Comparison of ENCODE assay signal across 13 cellular contexts in the genomic region with DNA sequence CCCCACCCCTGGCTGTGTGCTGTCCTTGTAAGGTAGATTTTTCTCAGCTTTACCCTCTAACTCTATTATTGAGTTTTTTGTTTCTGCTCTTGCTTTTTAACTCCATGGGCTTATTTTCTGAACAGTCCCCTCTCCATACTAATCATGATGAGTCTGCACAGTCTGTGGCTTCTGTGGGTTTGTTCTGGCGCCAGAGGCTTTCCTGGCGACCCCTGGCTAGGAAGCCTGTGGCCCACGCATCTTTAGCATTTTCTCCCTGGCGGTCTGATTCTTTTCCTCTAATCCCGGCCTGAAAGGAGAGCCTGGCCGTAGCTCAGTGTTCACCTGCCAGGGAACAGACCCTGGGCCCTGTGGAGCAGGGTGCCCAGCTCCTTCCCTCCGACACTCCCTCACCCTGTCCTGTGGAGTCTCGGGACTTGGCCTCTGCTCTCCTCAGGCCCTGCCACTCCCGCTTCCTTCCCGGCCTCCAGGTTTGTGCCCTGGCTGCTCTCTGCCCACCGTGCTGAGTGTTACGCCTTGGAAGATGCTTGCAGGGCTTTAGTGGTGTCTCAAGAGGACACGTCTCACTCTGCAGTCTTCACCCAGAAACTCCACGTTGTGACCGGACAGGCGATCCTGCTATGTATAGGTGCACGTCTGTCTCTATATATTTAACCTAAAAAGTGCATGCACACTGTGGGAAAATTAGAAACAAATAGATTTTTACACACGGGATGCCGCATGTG. TPM values are rescaled to one million over a fixed set of nuclear protein-coding genes. Genes with fewer than 3 reads are reported as not detected.
DNase-seq lines count a peak whose midpoint lies in the region; ATAC-seq and TF ChIP-seq lines count a peak whose summit lies in the region.
"Had no signal": no experiment of that assay in that cellular context is flagged by ENCODE, and none has a peak within 500 bp of the region (broad histone marks: within the 10 kb centered on the region; RNA-seq: fewer than 3 reads in every experiment).

No MANE protein-coding gene starts in this region.

- H3F3A ChIP-seq in Loucy (ENCODE audit: low read depth): no peaks in the 10 kb centered on the region; the same call in 1 of the 2 replicates

- peak overlapping the region; percentile 31; the same call in 1 of the 2 replicates for H3K27ac ChIP-seq in BLaER1
- peak overlapping the region; percentile 68 for H3K27ac ChIP-seq in osteoblast (ENCODE audit: low read depth, low read length)
- no peak overlapping the region for H3K27ac ChIP-seq in Karpas-422 (ENCODE audit: low read length)
- H3K27ac ChIP-seq: epithelial cell of prostate had no signal

- intact Hi-C loops in CD14-positive monocyte (cut with micrococcal nuclease): no loop called here

- TF ChIP-seq CTCF in Loucy (conservative IDR thresholded peaks at IDR 0.05; ENCODE audit: low read length) (no peak), choroid plexus epithelial cell (conservative IDR thresholded peaks at IDR 0.05; ENCODE audit: low read depth, low read length) (peak; percentile 4), osteoblast (IDR thresholded peaks at IDR 0.05; ENCODE audit: extremely low read depth, low read depth, low read length) (no peak), CD14-positive monocyte (IDR thresholded peaks at IDR 0.05) (no peak)

- H3K79me2 ChIP-seq in Loucy (ENCODE audit: insufficient read depth, low read length) (no peaks in the 10 kb centered on the region), osteoblast (ENCODE audit: insufficient read depth, low read length) (no peaks in the 10 kb centered on the region), Karpas-422 (ENCODE audit: low read length) (no peaks in the 10 kb centered on the region)

- peak overlapping the region in 1 of 2 donors; percentile 37 for H3K4me3 Mint-ChIP-seq in CD14-positive monocyte
- H3K4me3 Mint-ChIP-seq: mesothelial cell of epicardium had no signal

- H3K4me1 ChIP-seq in BLaER1 (peaks cover 95% of the 10 kb centered on the region), Loucy (ENCODE audit: insufficient read depth, low read length, poor library complexity, severe bottlenecking) (peaks cover 50% of the 10 kb centered on the region), osteoblast (ENCODE audit: insufficient read depth, low read length) (peaks cover 28% of the 10 kb centered on the region), Karpas-422 (ENCODE audit: low read length) (no peaks in the 10 kb centered on the region)

- H3K9me3 Mint-ChIP-seq in CD14-positive monocyte: peaks cover 0 to 8% (median 2%) of the 10 kb centered on the region in 7 donors
- H3K9me3 Mint-ChIP-seq: mesothelial cell of epicardium had no signal

- H3K36me3 Mint-ChIP-seq in CD14-positive monocyte: no peaks in the 10 kb centered on the region

- peaks cover 10 to 12% (median 12%) of the 10 kb centered on the region in 3 donors for H3K27me3 Mint-ChIP-seq in CD14-positive monocyte (ENCODE audit: low read depth in 3 of 3)

- H3K27me3 ChIP-seq in BLaER1 (no peaks in the 10 kb centered on the region), Loucy (ENCODE audit: insufficient read depth, low read length, poor library complexity, severe bottlenecking) (no peaks in the 10 kb centered on the region), osteoblast (ENCODE audit: insufficient read depth, low read length) (peaks cover 3% of the 10 kb centered on the region), Karpas-422 (ENCODE audit: low read length) (no peaks in the 10 kb centered on the region)

- H3K4me3 ChIP-seq in BLaER1: no peak overlapping the region
- H3K4me3 ChIP-seq in Loucy (ENCODE audit: low read length, poor library complexity, severe bottlenecking): peak overlapping the region; percentile 17
- no peak overlapping the region for H3K4me3 ChIP-seq in choroid plexus epithelial cell (ENCODE audit: low read depth, low read length)
- peak overlapping the region; percentile 52 for H3K4me3 ChIP-seq in osteoblast (ENCODE audit: insufficient read depth, low read length)
- H3K4me3 ChIP-seq in Karpas-422 (ENCODE audit: low read length): no peak overlapping the region

- H3K36me3 ChIP-seq in BLaER1 (peaks cover 94% of the 10 kb centered on the region), Loucy (ENCODE audit: insufficient read depth, low read length) (no peaks in the 10 kb centered on the region), osteoblast (ENCODE audit: insufficient read depth, low read length) (no peaks in the 10 kb centered on the region), Karpas-422 (ENCODE audit: insufficient read depth, low read length) (no peaks in the 10 kb centered on the region)

- H3K9me3 ChIP-seq in BLaER1 (peaks cover 5% of the 10 kb centered on the region; the same call in 1 of the 2 replicates), Loucy (ENCODE audit: insufficient read depth, low read depth, low read length) (no peaks in the 10 kb centered on the region), osteoblast (ENCODE audit: low read depth, low read length) (no peaks in the 10 kb centered on the region), Karpas-422 (ENCODE audit: low read length) (no peaks in the 10 kb centered on the region)

- H3K27ac Mint-ChIP-seq in CD14-positive monocyte: no peak overlapping the region
- H3K27ac Mint-ChIP-seq: mesothelial cell of epicardium had no signal

- peak overlapping the region; percentile 51; the same call in 1 of the 2 replicates for H3K9ac ChIP-seq in BLaER1
- no peak overlapping the region for H3K9ac ChIP-seq in Loucy (ENCODE audit: low read depth, low read length, poor library complexity, severe bottlenecking)
- H3K9ac ChIP-seq in Karpas-422 (ENCODE audit: low read length): no peak overlapping the region

- H3K9me2 ChIP-seq in Loucy (replicated peaks; ENCODE audit: low read depth, low read length) (no peaks in the 10 kb centered on the region), Karpas-422 (replicated peaks; ENCODE audit: insufficient read depth, low read length) (no peaks in the 10 kb centered on the region)

- ATAC-seq in HG03097 (IDR thresholded peaks at IDR 0.05; ENCODE audit: low FRiP score, unreplicated experiment): no peak

- H3K4me1 Mint-ChIP-seq in CD14-positive monocyte: no peaks in the 10 kb centered on the region
- H3K4me1 Mint-ChIP-seq: mesothelial cell of epicardium had no signal

- DNase-seq in choroid plexus epithelial cell (ENCODE audit: low read depth): peak; percentile 64
- DNase-seq in osteoblast (ENCODE audit: insufficient read length, low spot score, missing footprints): peak; percentile 95
- no peak for DNase-seq in Karpas-422
- no peak for DNase-seq in CD14-positive monocyte (ENCODE audit: low spot score)
- no peak for DNase-seq in COR-L47 (lab: John Stamatoyannopoulos, UW)
- DNase-seq: NCI-H82, substantia nigra had no signal

- H3K4me2 ChIP-seq in BLaER1 (peak overlapping the region; percentile 82), Loucy (ENCODE audit: low read depth, low read length, poor library complexity, severe bottlenecking) (peak overlapping the region; percentile 48), osteoblast (ENCODE audit: insufficient read depth, low read length) (peak overlapping the region; percentile 83), Karpas-422 (ENCODE audit: low read depth, low read length, poor library complexity, severe bottlenecking) (no peak overlapping the region)

- H2AFZ ChIP-seq in Loucy (ENCODE audit: low read length) (no peak overlapping the region), osteoblast (ENCODE audit: low read length) (no peak overlapping the region), Karpas-422 (ENCODE audit: low read length) (no peak overlapping the region)

- H4K20me1 ChIP-seq in BLaER1 (peaks cover 21% of the 10 kb centered on the region), Loucy (ENCODE audit: insufficient read depth, low read length, poor library complexity, severe bottlenecking) (no peaks in the 10 kb centered on the region), osteoblast (ENCODE audit: insufficient read depth, low read length) (no peaks in the 10 kb centered on the region), Karpas-422 (ENCODE audit: insufficient read depth, low read depth, low read length) (no peaks in the 10 kb centered on the region)

RNA-seq across cellular contexts. Expression of gene LRRC14B, which starts 31.7 kb away (rescaled TPM):
- total RNA-seq in osteoblast: under 0.01 TPM in 1 of 2 replicates, not detected in the other
- 0.48 TPM in 1 of 2 replicates, not detected in the other for total RNA-seq in Karpas-422 (2014; rRNA removed; shearing (Covaris generic); ENCODE audit: low replicate concordance)
- not detected for polyA plus RNA-seq in CD14-positive monocyte
- total RNA-seq: H1 had no signal
- polyA plus RNA-seq: H1 had no signal

RNA-seq across cellular contexts. Expression of gene CCDC127, which starts 58.3 kb away (rescaled TPM):
- total RNA-seq in osteoblast: 4.3 and 6.2 TPM in 2 replicates
- total RNA-seq in Karpas-422 (2014; rRNA removed; shearing (Covaris generic); ENCODE audit: low replicate concordance): 2.6 and 4.7 TPM in 2 replicates
- polyA plus RNA-seq in CD14-positive monocyte: 1 to 10 TPM in 1 of 2 donors, under 1 TPM in 1; 0.85 to 1.5 TPM

RNA-seq across cellular contexts. Expression of gene SDHA, which starts 58.5 kb away (rescaled TPM):
- 83.6 and 84.6 TPM in 2 replicates for total RNA-seq in osteoblast
- total RNA-seq in Karpas-422 (2014; rRNA removed; shearing (Covaris generic); ENCODE audit: low replicate concordance): 54.0 and 62.3 TPM in 2 replicates
- polyA plus RNA-seq in CD14-positive monocyte: 10 to 100 TPM; 91.5 to 98.0 TPM

Comparison
In these comparisons a context has a peak if more than half of its experiments do, and no peak if none do; other contexts are left out.
1. H3K4me3 ChIP-seq: peak in Loucy (single experiment) and osteoblast (single experiment); none in BLaER1 (single experiment), choroid plexus epithelial cell (single experiment) and Karpas-422 (single experiment).
2. DNase-seq: peak in choroid plexus epithelial cell (single experiment) and osteoblast (single experiment); none in Karpas-422 (single experiment), CD14-positive monocyte (single experiment) and COR-L47 (single experiment).